ENCODE assay signal across 8 cellular contexts in the genomic region with DNA sequence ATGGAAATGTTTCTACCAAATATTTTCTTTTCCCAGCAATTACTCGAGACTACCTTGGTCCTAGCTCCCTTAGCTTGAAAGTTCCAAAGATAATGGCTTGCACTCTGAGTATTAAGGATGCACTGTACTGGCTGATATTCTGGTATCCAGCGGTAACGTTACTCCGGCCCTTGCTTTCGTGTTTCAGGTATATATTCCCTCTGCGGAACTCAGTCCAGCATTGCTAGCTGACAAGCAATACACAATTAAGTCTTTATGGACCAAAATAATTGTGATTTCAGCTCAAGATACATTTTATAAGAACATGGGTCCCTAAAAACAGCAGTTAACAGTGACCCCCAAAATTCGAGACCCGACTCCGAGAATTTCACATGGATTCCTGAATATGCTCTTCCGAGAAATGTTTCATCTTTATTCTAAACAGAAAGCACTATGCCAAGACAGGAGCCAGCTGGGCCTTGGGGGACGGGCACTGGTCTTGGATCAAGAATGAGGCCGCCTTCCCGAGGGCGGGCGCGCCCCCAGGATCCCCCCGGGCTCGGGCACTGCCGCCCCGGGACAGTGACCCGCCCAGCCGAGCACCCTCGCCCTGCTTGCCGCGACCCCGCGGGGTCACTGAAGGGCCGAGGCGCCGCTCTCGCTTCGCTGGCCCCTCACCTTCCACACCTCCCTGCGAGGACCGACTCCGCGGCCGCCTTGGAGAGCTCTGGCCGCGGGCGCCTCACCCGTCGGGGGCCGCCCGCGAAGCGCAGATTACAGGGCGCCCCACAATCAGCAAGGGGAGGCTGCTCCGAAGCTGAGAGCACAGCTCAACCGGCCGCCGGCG. TPM values are rescaled to one million over a fixed set of nuclear protein-coding genes. Genes with fewer than 3 reads are reported as not detected.
DNase-seq lines count a peak whose midpoint lies in the region; ATAC-seq and TF ChIP-seq lines count a peak whose summit lies in the region.

No MANE protein-coding gene starts in this region.

- peaks cover 8% of the 10 kb centered on the region; the same call in 1 of the 2 replicates for H4K20me1 ChIP-seq in SU-DHL-6 (ENCODE audit: low read depth, low read length)

- peak overlapping the region; percentile 81 for H3K4me3 Mint-ChIP-seq in endodermal cell

- WGBS in endodermal cell (ENCODE audit: insufficient coverage in 1 of 2, insufficient read length in 1 of 2), 2 experiments = 3% methylated on average over 22 to 52 of the region's 52 CpGs
- 2% methylated on average over 52 of the region's 52 CpGs for WGBS in thymus

- peaks cover 21% of the 10 kb centered on the region for H3K27me3 Mint-ChIP-seq in endodermal cell (ENCODE audit: insufficient read depth)

- no peaks in the 10 kb centered on the region for H3K9me3 Mint-ChIP-seq in endodermal cell

- peak overlapping the region; percentile 74 for H2AFZ ChIP-seq in SU-DHL-6 (ENCODE audit: low read depth, low read length, severe bottlenecking)

- intact Hi-C loops in Right ventricle myocardium inferior (cut with DNase I) = loop anchor here (5.0 kb wide), 1 partner anchor 406 kb away; the partner anchor contains the start of gene SLC19A2
- intact Hi-C loops in cardiac septum (cut with DNase I) = loop anchor here (2.0 kb wide), 2 partner anchors 98 to 182 kb away; partner anchors contain the start of genes KIFAP3 and METTL18
- intact Hi-C loops in mucosa of descending colon (cut with DNase I, micrococcal nuclease) = no loop called here

- H3K27me3 ChIP-seq in SU-DHL-6 (ENCODE audit: low read length) (no peaks in the 10 kb centered on the region), endodermal cell (ENCODE audit: control insufficient read depth, insufficient read depth, low read length, poor library complexity, severe bottlenecking) (no peaks in the 10 kb centered on the region), thymus (ENCODE audit: control insufficient read depth, insufficient read depth) (no peaks in the 10 kb centered on the region)

- H3K9me3 ChIP-seq in SU-DHL-6 (ENCODE audit: insufficient read depth, low read length) = no peaks in the 10 kb centered on the region
- H3K9me3 ChIP-seq in endodermal cell (ENCODE audit: control insufficient read depth, low read length) = no peaks in the 10 kb centered on the region
- H3K9me3 ChIP-seq in mucosa of descending colon = no peaks in the 10 kb centered on the region
- no peaks in the 10 kb centered on the region for H3K9me3 ChIP-seq in thymus (ENCODE audit: control insufficient read depth)

- DNase-seq in Right ventricle myocardium inferior (ENCODE audit: missing footprints) (peak; percentile 77), cardiac septum (ENCODE audit: low spot score) (no peak), endodermal cell (no peak), mucosa of descending colon (peak in 1 of 3 donors; percentile 59), SHP77 treated with DMSO at 0.1 percent for 48 hours (lab: John Stamatoyannopoulos, UW) (no peak)

- H3K4me1 Mint-ChIP-seq in endodermal cell = peaks cover 28% of the 10 kb centered on the region

- TF ChIP-seq CTCF in SU-DHL-6 (IDR thresholded peaks at IDR 0.05; ENCODE audit: insufficient read depth, low read length, poor library complexity, severe bottlenecking) = no peak
- TF ChIP-seq CTCF in endodermal cell (conservative IDR thresholded peaks at IDR 0.05) = no peak
- TF ChIP-seq CTCF in mucosa of descending colon (IDR thresholded peaks at IDR 0.05) = no peak

- no peaks in the 10 kb centered on the region for H3K9me2 ChIP-seq in SU-DHL-6 (replicated peaks; ENCODE audit: insufficient read depth, low read length)

- peaks cover 3% of the 10 kb centered on the region for H3K36me3 Mint-ChIP-seq in endodermal cell (ENCODE audit: low read depth)

- H3K79me2 ChIP-seq in SU-DHL-6 (ENCODE audit: insufficient read depth, low read length) = peaks cover 41% of the 10 kb centered on the region

- H3K27ac Mint-ChIP-seq in endodermal cell = peak overlapping the region; percentile 15

- H3F3A ChIP-seq in SU-DHL-6 (ENCODE audit: insufficient read depth) = no peaks in the 10 kb centered on the region

- peak overlapping the region; percentile 96 for H3K4me2 ChIP-seq in SU-DHL-6 (ENCODE audit: low read depth, low read length, poor library complexity, severe bottlenecking)

- peaks cover 5% of the 10 kb centered on the region; the same call in 1 of the 2 replicates for H3K36me3 ChIP-seq in SU-DHL-6 (ENCODE audit: low read length)
- peaks cover 6% of the 10 kb centered on the region for H3K36me3 ChIP-seq in endodermal cell (ENCODE audit: control insufficient read depth, insufficient read depth, low read length)
- H3K36me3 ChIP-seq in mucosa of descending colon (ENCODE audit: low read depth) = no peaks in the 10 kb centered on the region
- H3K36me3 ChIP-seq in thymus (ENCODE audit: control insufficient read depth, insufficient read depth) = no peaks in the 10 kb centered on the region

- peak overlapping the region; percentile 88; the same call in 1 of the 2 replicates for H3K27ac ChIP-seq in SU-DHL-6 (ENCODE audit: low read depth, low read length)
- no peak overlapping the region for H3K27ac ChIP-seq in endodermal cell (ENCODE audit: low read depth, low read length)
- peak overlapping the region; percentile 98 for H3K27ac ChIP-seq in thymus (ENCODE audit: low read depth)

- H3K9ac ChIP-seq in SU-DHL-6 (ENCODE audit: low read length) = peak overlapping the region; percentile 98
- H3K9ac ChIP-seq in endodermal cell (ENCODE audit: extremely low read depth, low read length, poor library complexity, severe bottlenecking) = peak overlapping the region; percentile 99

- H3K4me1 ChIP-seq in endodermal cell (ENCODE audit: control insufficient read depth, insufficient read depth, low read length) (peaks cover 7% of the 10 kb centered on the region), mucosa of descending colon (ENCODE audit: low read depth) (peaks cover 23% of the 10 kb centered on the region), thymus (ENCODE audit: control insufficient read depth, insufficient read depth, low read length) (peaks cover 23% of the 10 kb centered on the region)

- ATAC-seq in Right ventricle myocardium inferior (peak; percentile 4), HG03196 (IDR thresholded peaks at IDR 0.05; ENCODE audit: unreplicated experiment) (peak; percentile 20), mucosa of descending colon (peak; percentile 18)

- H3K4me3 ChIP-seq in SU-DHL-6 (ENCODE audit: insufficient read depth, low read length, poor library complexity, severe bottlenecking) (peak overlapping the region; percentile 83), endodermal cell (ENCODE audit: low read length) (peak overlapping the region; percentile 81), mucosa of descending colon (peak overlapping the region; percentile 93), thymus (ENCODE audit: low read length) (peak overlapping the region; percentile 87)

RNA-seq across cellular contexts. Expression of gene SCYL3, which starts 0.7 kb away (rescaled TPM):
- total RNA-seq in Right ventricle myocardium inferior (5.6 TPM), cardiac septum (6.7 TPM), endodermal cell (1 to 10 TPM; 7.9 to 8.1 TPM), mucosa of descending colon (10 to 100 TPM; 13.4 to 20.4 (median 14.9) TPM)
- polyA plus RNA-seq in endodermal cell (2013, experiment 1 of 2) = 7.9 TPM
- 6.7 TPM for polyA plus RNA-seq in endodermal cell (2013, experiment 2 of 2)
- polyA plus RNA-seq in thymus = 10.0 TPM

Comparison
In these comparisons a context has a peak if more than half of its experiments do, and no peak if none do; other contexts are left out.
1. intact Hi-C loops: an anchor here in Right ventricle myocardium inferior (5.0 kb wide) and cardiac septum (2.0 kb wide); none called in mucosa of descending colon.